ENCODE assay signal across 8 cellular contexts in genomic region chr6:106360410-106360988, GRCh38. TPM values are rescaled to one million over a fixed set of nuclear protein-coding genes. Genes with fewer than 3 reads are reported as not detected.
DNase-seq lines count a peak whose midpoint lies in the region; ATAC-seq lines count a peak whose summit lies in the region.

CRYBG1 (plus strand) TSS chr6:106360717; CDS start chr6:106360909, 192 bp downstream.

- H3K27ac Mint-ChIP-seq in naive thymus-derived CD8-positive, alpha-beta T cell, result peak within 1 kb of the TSS in 1 of 10 donors; percentile 20
- no peak within 1 kb of the TSS for H3K27ac Mint-ChIP-seq in stimulated activated naive CD8-positive, alpha-beta T cell treated with anti-CD3 and anti-CD28 coated beads, Interleukin-15, Interleukin-2, amounts not matched to agents 100 ng/mL and 50 ng/mL, for 24 hours

- peaks cover 0 to 2% (median 0%) of the 10 kb centered on the region in 3 donors for H3K36me3 Mint-ChIP-seq in naive thymus-derived CD8-positive, alpha-beta T cell
- no peaks in the 10 kb centered on the region for H3K36me3 Mint-ChIP-seq in stimulated activated naive CD8-positive, alpha-beta T cell treated with anti-CD3 and anti-CD28 coated beads, Interleukin-15, Interleukin-2, amounts not matched to agents 100 ng/mL and 50 ng/mL, for 24 hours (ENCODE audit: low read depth)

- peaks cover 26 to 53% (median 39%) of the 10 kb centered on the region in 5 donors for H3K27me3 Mint-ChIP-seq in naive thymus-derived CD8-positive, alpha-beta T cell
- H3K27me3 Mint-ChIP-seq in stimulated activated naive CD8-positive, alpha-beta T cell treated with anti-CD3 and anti-CD28 coated beads, Interleukin-15, Interleukin-2, amounts not matched to agents 100 ng/mL and 50 ng/mL, for 24 hours, result peaks cover 65% of the 10 kb centered on the region

- H3K4me3 Mint-ChIP-seq in naive thymus-derived CD8-positive, alpha-beta T cell, result peak within 1 kb of the TSS; percentile 77 to 89 (median 83)
- peak within 1 kb of the TSS; percentile 73 for H3K4me3 Mint-ChIP-seq in stimulated activated naive CD8-positive, alpha-beta T cell treated with anti-CD3 and anti-CD28 coated beads, Interleukin-15, Interleukin-2, amounts not matched to agents 100 ng/mL and 50 ng/mL, for 24 hours

- POLR2A ChIA-PET in naive thymus-derived CD8-positive, alpha-beta T cell (lab: Charles Lee), result no interaction called here

- no peaks in the 10 kb centered on the region for H3K9me3 Mint-ChIP-seq in naive thymus-derived CD8-positive, alpha-beta T cell
- no peaks in the 10 kb centered on the region for H3K9me3 Mint-ChIP-seq in stimulated activated naive CD8-positive, alpha-beta T cell treated with anti-CD3 and anti-CD28 coated beads, Interleukin-15, Interleukin-2, amounts not matched to agents 100 ng/mL and 50 ng/mL, for 24 hours

- H3K4me1 Mint-ChIP-seq in naive thymus-derived CD8-positive, alpha-beta T cell, result peaks cover 3 to 11% (median 8%) of the 10 kb centered on the region in 4 donors
- peaks cover 12% of the 10 kb centered on the region for H3K4me1 Mint-ChIP-seq in stimulated activated naive CD8-positive, alpha-beta T cell treated with anti-CD3 and anti-CD28 coated beads, Interleukin-15, Interleukin-2, amounts not matched to agents 100 ng/mL and 50 ng/mL, for 24 hours (ENCODE audit: low read depth)

- DNase-seq in DMS 273 (lab: John Stamatoyannopoulos, UW; ENCODE audit: unreplicated experiment), result peak; percentile 78
- DNase-seq in DMS 273 treated with DMSO at 0.1 percent for 48 hours (lab: John Stamatoyannopoulos, UW), result no peak
- DNase-seq in NOMO-1 (lab: John Stamatoyannopoulos, UW; ENCODE audit: unreplicated experiment in 2 of 2), result peak; percentile 6 to 41
- DNase-seq in activated T-cell treated with anti-CD3 and anti-CD28 coated beads for 48 hours (ENCODE audit: low read depth), result peak; percentile 71
- DNase-seq in naive thymus-derived CD8-positive, alpha-beta T cell, result peak; percentile 46 to 81 (median 74)

- peak; percentile 66 for ATAC-seq in HG03175 (IDR thresholded peaks at IDR 0.05; ENCODE audit: unreplicated experiment)
- ATAC-seq in esophagus mucosa, result peak; percentile 97
- peak; percentile 88 to 94 for ATAC-seq in naive thymus-derived CD8-positive, alpha-beta T cell

RNA-seq across cellular contexts. Expression of gene CRYBG1, which starts in this region (rescaled TPM):
- total RNA-seq in esophagus mucosa, result 124 TPM
- 10 to 100 TPM; 26.1 to 28.2 TPM for total RNA-seq in naive thymus-derived CD8-positive, alpha-beta T cell
- 10 to 100 TPM; 10.1 to 19.4 (median 10.2) TPM for polyA plus RNA-seq in naive thymus-derived CD8-positive, alpha-beta T cell
